17 cellular contexts compared by ENCODE assay signal in the genomic region with DNA sequence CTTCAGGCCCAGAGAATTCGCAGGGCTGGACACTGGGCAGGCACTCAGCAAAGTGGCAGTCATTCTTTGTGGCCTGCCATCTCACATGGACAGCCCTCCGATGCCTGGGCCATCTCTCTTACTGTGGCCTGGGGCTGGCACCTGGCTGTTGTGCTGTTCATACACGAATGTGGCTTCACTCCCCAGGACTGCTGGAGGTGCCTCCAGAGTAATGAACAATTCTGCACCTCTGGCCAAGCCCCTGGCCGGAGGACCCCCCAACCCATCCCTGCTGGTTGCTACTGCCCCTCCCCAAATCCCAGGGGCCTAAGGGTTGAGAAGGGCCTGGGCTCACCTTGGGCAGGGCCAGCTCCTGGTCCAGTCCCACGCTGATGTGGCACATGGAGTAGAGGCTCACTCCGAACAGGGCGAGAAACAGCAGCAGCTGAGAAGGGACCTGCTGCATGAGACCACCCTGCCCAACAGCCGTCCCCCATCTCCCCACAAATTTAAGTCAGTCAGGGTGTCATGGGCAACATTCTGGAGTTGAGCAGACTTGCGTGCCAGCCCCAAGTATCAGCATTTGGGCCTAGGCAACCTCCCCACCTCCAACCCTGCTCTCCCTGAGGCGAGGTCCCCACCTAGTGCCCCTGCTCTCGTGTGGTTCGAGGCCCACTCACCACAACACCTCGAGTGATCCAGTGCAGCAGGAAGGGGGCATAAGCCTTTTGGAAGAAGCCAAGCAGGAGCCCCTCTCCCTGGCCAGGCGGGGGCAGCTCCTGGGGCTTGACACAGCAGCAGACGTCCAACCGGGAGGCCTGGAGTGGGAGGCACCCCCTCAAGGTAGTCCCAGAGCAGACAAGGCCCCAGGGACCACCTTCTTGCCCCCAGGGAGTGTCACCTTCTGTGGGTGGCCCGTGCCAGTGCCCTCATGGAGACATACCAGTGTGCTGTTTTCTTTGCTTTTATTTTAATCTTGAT. TPM values are rescaled to one million over a fixed set of nuclear protein-coding genes. Genes with fewer than 3 reads are reported as not detected.
"Had no signal": no experiment of that assay in that cellular context is flagged by ENCODE, and none has a peak within 500 bp of the region (broad histone marks: within the 10 kb centered on the region; RNA-seq: fewer than 3 reads in every experiment).

No MANE protein-coding gene starts in this region.

- H3K27ac ChIP-seq: left lung, pancreas, upper lobe of left lung had no signal

- H3K36me3 ChIP-seq: left lung, pancreas, upper lobe of left lung had no signal

- H3K27ac Mint-ChIP-seq: activated B cell treated with CpG ODN at 0.5 μM for 24 hours; activated CD4-positive, alpha-beta T cell treated with anti-CD3 and anti-CD28 coated beads, Interleukin-2, amount 10 ng/mL, durations not matched to agents 24 days and 14 days; activated naive CD8-positive, alpha-beta T cell treated with anti-CD3 and anti-CD28 coated beads, Interleukin-2, amount 50 U/mL, for 24 hours; memory B cell; stimulated activated naive CD8-positive, alpha-beta T cell treated with anti-CD3 and anti-CD28 coated beads, Interleukin-15, Interleukin-2, amounts not matched to agents 100 ng/mL and 50 ng/mL, for 24 hours had no signal

- ATAC-seq: activated naive CD8-positive, alpha-beta T cell treated with anti-CD3 and anti-CD28 coated beads, Interleukin-2, amount 50 U/mL, for 24 hours; left lung; pancreas; sciatic nerve had no signal

- DNase-seq: activated B cell treated with CpG ODN at 0.5 μM for 24 hours; activated CD4-positive, alpha-beta T cell treated with anti-CD3 and anti-CD28 coated beads, Interleukin-2, amount 10 ng/mL, durations not matched to agents 24 days and 14 days; activated CD8-positive, alpha-beta memory T cell treated with anti-CD3 and anti-CD28 coated beads for 24 hours; activated naive CD8-positive, alpha-beta T cell treated with anti-CD3 and anti-CD28 coated beads, Interleukin-2, amount 50 U/mL, for 24 hours; erythroblast; left lung; SW 1271 had no signal

- H3K9me3 ChIP-seq: pancreas had no signal

- H3K9me3 Mint-ChIP-seq: activated CD4-positive, alpha-beta T cell treated with anti-CD3 and anti-CD28 coated beads, Interleukin-2, amount 10 ng/mL, durations not matched to agents 24 days and 14 days; activated naive CD8-positive, alpha-beta T cell treated with anti-CD3 and anti-CD28 coated beads, Interleukin-2, amount 50 U/mL, for 24 hours; stimulated activated naive CD8-positive, alpha-beta T cell treated with anti-CD3 and anti-CD28 coated beads, Interleukin-15, Interleukin-2, amounts not matched to agents 100 ng/mL and 50 ng/mL, for 24 hours had no signal

- H3K36me3 Mint-ChIP-seq: memory B cell had no signal

- H3K4me1 ChIP-seq: left lung, pancreas, upper lobe of left lung had no signal

- H3K27me3 ChIP-seq: left lung, pancreas, upper lobe of left lung had no signal

- H3K4me3 ChIP-seq: left lung, pancreas, upper lobe of left lung had no signal

- H3K4me3 Mint-ChIP-seq: activated B cell treated with CpG ODN at 0.5 μM for 24 hours; activated CD4-positive, alpha-beta T cell treated with anti-CD3 and anti-CD28 coated beads, Interleukin-2, amount 10 ng/mL, durations not matched to agents 24 days and 14 days; activated naive CD8-positive, alpha-beta T cell treated with anti-CD3 and anti-CD28 coated beads, Interleukin-2, amount 50 U/mL, for 24 hours; memory B cell; neural crest cell; stimulated activated naive CD8-positive, alpha-beta T cell treated with anti-CD3 and anti-CD28 coated beads, Interleukin-15, Interleukin-2, amounts not matched to agents 100 ng/mL and 50 ng/mL, for 24 hours had no signal

- H3K27me3 Mint-ChIP-seq: activated B cell treated with CpG ODN at 0.5 μM for 24 hours; activated naive CD8-positive, alpha-beta T cell treated with anti-CD3 and anti-CD28 coated beads, Interleukin-2, amount 50 U/mL, for 24 hours; stimulated activated naive CD8-positive, alpha-beta T cell treated with anti-CD3 and anti-CD28 coated beads, Interleukin-15, Interleukin-2, amounts not matched to agents 100 ng/mL and 50 ng/mL, for 24 hours had no signal

- H3K4me1 Mint-ChIP-seq: activated CD4-positive, alpha-beta T cell treated with anti-CD3 and anti-CD28 coated beads, Interleukin-2, amount 10 ng/mL, durations not matched to agents 24 days and 14 days; activated naive CD8-positive, alpha-beta T cell treated with anti-CD3 and anti-CD28 coated beads, Interleukin-2, amount 50 U/mL, for 24 hours; neural crest cell had no signal

RNA-seq across cellular contexts. Expression of gene NPC1L1, which starts 9.4 kb away (rescaled TPM):
- total RNA-seq: activated B cell treated with CpG ODN at 0.5 μM for 24 hours; activated CD4-positive, alpha-beta T cell treated with anti-CD3 and anti-CD28 coated beads, Interleukin-2, amount 10 ng/mL, durations not matched to agents 24 days and 14 days; chondrocyte; dermis microvascular lymphatic vessel endothelial cell; T-helper 2 cell treated with Interferon-gamma antibody and Interleukin-4, amounts not matched to agents 100 ng/mL and 5 ng/mL, for 36 hours; temporal lobe had no signal
